8 cellular contexts compared by ENCODE assay signal in genomic region chr3:3619815-3620214, GRCh38.
"Had no signal": no experiment of that assay in that cellular context is flagged by ENCODE, and none has a peak within 500 bp of the region (broad histone marks: within the 10 kb centered on the region; RNA-seq: fewer than 3 reads in every experiment).

No MANE protein-coding gene starts in this region.

- H3K4me2 ChIP-seq: KMS-11 had no signal

- H3K4me3 Mint-ChIP-seq: IgD-negative memory B cell had no signal

- H3K4me3 ChIP-seq: K562 had no signal

- ATAC-seq: K562 had no signal

- DNase-seq: IMR-90, KBM-7, KG1 had no signal

- H3K27ac Mint-ChIP-seq: IgD-negative memory B cell had no signal

- FAIRE-seq: HTR-8/SVneo, K562 had no signal

- H3K27ac ChIP-seq: HL-60, KMS-11 had no signal

- H3K4me1 Mint-ChIP-seq: IgD-negative memory B cell had no signal

- H3K9ac ChIP-seq: KMS-11 had no signal

- H3K36me3 Mint-ChIP-seq: IgD-negative memory B cell had no signal
